13 cellular contexts compared by ENCODE assay signal in the genomic region with DNA sequence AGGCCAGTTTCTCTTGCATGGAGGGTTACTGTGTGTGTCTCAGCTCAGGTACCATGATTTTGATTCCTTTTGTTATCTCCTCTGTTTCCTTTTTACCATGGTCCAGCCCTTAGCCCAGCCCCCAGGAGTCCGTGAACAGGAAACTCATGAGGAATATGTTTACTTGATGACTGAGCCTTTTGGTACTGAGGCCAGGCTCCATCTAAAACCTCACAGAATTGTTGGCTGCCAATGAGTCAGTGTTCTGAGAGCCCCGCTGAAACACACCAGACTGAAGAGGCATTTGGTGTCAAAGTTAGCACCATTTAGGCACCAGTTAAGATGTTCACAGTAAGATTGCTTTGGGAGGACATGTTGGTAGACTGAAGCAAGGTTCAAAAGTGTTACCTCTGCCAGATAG.
DNase-seq lines count a peak whose midpoint lies in the region; FAIRE-seq and TF ChIP-seq lines count a peak whose summit lies in the region.
"Had no signal": no experiment of that assay in that cellular context is flagged by ENCODE, and none has a peak within 500 bp of the region (broad histone marks: within the 10 kb centered on the region; RNA-seq: fewer than 3 reads in every experiment).

No MANE protein-coding gene starts in this region.

- H3K79me2 ChIP-seq in endothelial cell of umbilical vein (ENCODE audit: control insufficient read depth, insufficient read depth, low read length) = no peaks in the 10 kb centered on the region
- no peaks in the 10 kb centered on the region for H3K79me2 ChIP-seq in osteoblast (ENCODE audit: insufficient read depth, low read length)
- no peaks in the 10 kb centered on the region for H3K79me2 ChIP-seq in PC-9 (ENCODE audit: low read depth)

- BruUV-seq in endothelial cell of umbilical vein (replicated peaks; lab: Mats Ljungman, UMichigan) = no TSS peak
- BruUV-seq in PC-9 (replicated peaks; lab: Mats Ljungman, UMichigan) = no TSS peak

- H3K27me3 ChIP-seq in BLaER1 treated with 17β-estradiol and CSF1 and Interleukin-3, amounts not matched to agents 10 nM and 100 nM = no peaks in the 10 kb centered on the region
- H3K27me3 ChIP-seq in endothelial cell of umbilical vein (ENCODE audit: control insufficient read depth in 2 of 2, insufficient read depth in 2 of 2, low read length in 2 of 2) (peaks cover 0 to 3% of the 10 kb centered on the region in 2 experiments), osteoblast (ENCODE audit: insufficient read depth, low read length) (no peaks in the 10 kb centered on the region), PC-9 (ENCODE audit: insufficient read depth, low read depth) (peaks cover 88% of the 10 kb centered on the region)
- H3K27me3 ChIP-seq: adrenal gland, spleen, vagina had no signal

- H4K20me1 ChIP-seq in BLaER1 treated with 17β-estradiol and CSF1 and Interleukin-3, amounts not matched to agents 10 nM and 100 nM = no peaks in the 10 kb centered on the region
- H4K20me1 ChIP-seq in endothelial cell of umbilical vein (replicated peaks; ENCODE audit: control insufficient read depth, extremely low read depth, insufficient read depth, low read length) (no peaks in the 10 kb centered on the region), osteoblast (ENCODE audit: insufficient read depth, low read length) (no peaks in the 10 kb centered on the region), PC-9 (ENCODE audit: insufficient read depth) (no peaks in the 10 kb centered on the region)

- dilution Hi-C loops in endothelial cell of umbilical vein (cut with MboI; ENCODE audit: extremely low pct_ligation_motif_present, low sequenced_read_pairs) = no loop called here

- TF ChIP-seq CTCF in endothelial cell of umbilical vein (IDR thresholded peaks at IDR 0.05; ENCODE audit: extremely low read depth in 1 of 2, insufficient read depth in 1 of 2, low read depth in 1 of 2, low read length in 2 of 2) (no peak), osteoblast (IDR thresholded peaks at IDR 0.05; ENCODE audit: extremely low read depth, low read depth, low read length) (no peak), PC-9 (conservative IDR thresholded peaks at IDR 0.05) (no peak)

- no peaks in the 10 kb centered on the region for H3K36me3 ChIP-seq in BLaER1 treated with 17β-estradiol and CSF1 and Interleukin-3, amounts not matched to agents 10 nM and 100 nM
- H3K36me3 ChIP-seq in endothelial cell of umbilical vein (ENCODE audit: control insufficient read depth in 2 of 2, extremely low read depth in 1 of 2, insufficient read depth in 2 of 2, low read length in 2 of 2) = no peaks in the 10 kb centered on the region
- H3K36me3 ChIP-seq in osteoblast (ENCODE audit: insufficient read depth, low read length) = no peaks in the 10 kb centered on the region
- H3K36me3 ChIP-seq in PC-9 (ENCODE audit: low read depth) = no peaks in the 10 kb centered on the region
- H3K36me3 ChIP-seq: adrenal gland, vagina had no signal

- H3K9me3 ChIP-seq in BLaER1 treated with 17β-estradiol and CSF1 and Interleukin-3, amounts not matched to agents 10 nM and 100 nM (replicated peaks in 1 of 11) = no peaks in the 10 kb centered on the region
- H3K9me3 ChIP-seq in endothelial cell of umbilical vein (replicated peaks; ENCODE audit: control insufficient read depth, insufficient read depth, low read length) (no peaks in the 10 kb centered on the region), osteoblast (ENCODE audit: low read depth, low read length) (no peaks in the 10 kb centered on the region), PC-9 (ENCODE audit: insufficient read depth, low read depth) (no peaks in the 10 kb centered on the region)
- H3K9me3 ChIP-seq: adrenal gland, spleen, vagina had no signal

- DNase-seq in NCI-H226 = peak; percentile 71
- peak; percentile 12 for DNase-seq in endothelial cell of umbilical vein (ENCODE audit: low read depth, low spot score)
- DNase-seq in osteoblast (ENCODE audit: insufficient read length, low spot score, missing footprints) = peak; percentile 88
- no peak for DNase-seq in PC-9
- DNase-seq in LoVo (ENCODE audit: low spot score) = no peak
- DNase-seq in stimulated activated CD4-positive, alpha-beta T cell treated with anti-CD3 and anti-CD28 coated beads, Interleukin-4, amount 100 ng/mL, for 1 hour = no peak
- no peak for DNase-seq in DMS 273 (lab: John Stamatoyannopoulos, UW; ENCODE audit: unreplicated experiment)
- DNase-seq: adrenal gland, naive B cell, NCI-H2171 treated with DMSO at 0.1 percent for 48 hours, spleen had no signal

- TF ChIP-seq POLR2A in endothelial cell of umbilical vein (IDR thresholded peaks at IDR 0.05; ENCODE audit: low read depth, low read length) = no peak

- no peaks in the 10 kb centered on the region for H3K9me2 ChIP-seq in PC-9 (ENCODE audit: insufficient read depth)

- intact Hi-C loops in endothelial cell of umbilical vein (cut with micrococcal nuclease) = no loop called here
- intact Hi-C loops in PC-9 (cut with micrococcal nuclease; ENCODE audit: unreplicated experiment) = no loop called here

- no peak overlapping the region for H3K9ac ChIP-seq in BLaER1 treated with 17β-estradiol and CSF1 and Interleukin-3, amounts not matched to agents 10 nM and 100 nM
- H3K9ac ChIP-seq in endothelial cell of umbilical vein (replicated peaks; ENCODE audit: extremely low read depth, insufficient read depth, low read length) = no peak overlapping the region

- FAIRE-seq in endothelial cell of umbilical vein (lab: Jason Lieb, UNC) = no peak

- no peak overlapping the region for H3K4me3 ChIP-seq in BLaER1 treated with 17β-estradiol and CSF1 and Interleukin-3, amounts not matched to agents 10 nM and 100 nM
- no peak overlapping the region for H3K4me3 ChIP-seq in endothelial cell of umbilical vein (replicated peaks in 1 of 3; ENCODE audit: insufficient read depth in 1 of 3, low read depth in 1 of 3, low read length in 3 of 3)
- H3K4me3 ChIP-seq in osteoblast (ENCODE audit: insufficient read depth, low read length) = no peak overlapping the region
- H3K4me3 ChIP-seq in PC-9 = no peak overlapping the region
- H3K4me3 ChIP-seq: adrenal gland, spleen, vagina had no signal

- POLR2A ChIA-PET in endothelial cell of umbilical vein (lab: Charles Lee) = no interaction called here
- POLR2A ChIA-PET in PC-9 (lab: Charles Lee; ENCODE audit: unreplicated experiment) = no interaction called here

- no peak overlapping the region for H2AFZ ChIP-seq in endothelial cell of umbilical vein (ENCODE audit: low read depth, low read length)
- H2AFZ ChIP-seq in osteoblast (ENCODE audit: low read length) = peak overlapping the region; percentile 58
- no peak overlapping the region for H2AFZ ChIP-seq in PC-9

- no peaks in the 10 kb centered on the region for H3F3A ChIP-seq in PC-9 (ENCODE audit: insufficient read depth, low read depth)

- H3K4me1 ChIP-seq in BLaER1 treated with 17β-estradiol and CSF1 and Interleukin-3, amounts not matched to agents 10 nM and 100 nM = peaks cover 9 to 28% (median 16%) of the 10 kb centered on the region in 10 experiments; a peak in 19 of 20 replicates
- H3K4me1 ChIP-seq in endothelial cell of umbilical vein (ENCODE audit: control insufficient read depth, extremely low read depth, insufficient read depth, low read length) (no peaks in the 10 kb centered on the region), osteoblast (ENCODE audit: insufficient read depth, low read length) (peaks cover 28% of the 10 kb centered on the region), PC-9 (replicated peaks; ENCODE audit: insufficient read depth) (no peaks in the 10 kb centered on the region)
- H3K4me1 ChIP-seq: adrenal gland, spleen, vagina had no signal

- CTCF ChIA-PET in endothelial cell of umbilical vein (lab: Charles Lee) (interaction anchor here (0.9 to 2.3 kb wide), 6 partner anchors 22 to 338 kb away, joined by 4 to 12 read pairs (median 8); no protein-coding TSS in a partner anchor), PC-9 (lab: Charles Lee) (no interaction called here)

- H3K4me2 ChIP-seq in BLaER1 treated with 17β-estradiol and CSF1 and Interleukin-3, amounts not matched to agents 10 nM and 100 nM = peak overlapping the region; percentile 20 to 63 (median 43); a peak in 20 of 22 replicates
- H3K4me2 ChIP-seq in endothelial cell of umbilical vein (ENCODE audit: insufficient read depth, low read length) (no peak overlapping the region), osteoblast (ENCODE audit: insufficient read depth, low read length) (peak overlapping the region; percentile 46), PC-9 (no peak overlapping the region)

- no peaks in the 10 kb centered on the region for H3K9me1 ChIP-seq in endothelial cell of umbilical vein (replicated peaks; ENCODE audit: control insufficient read depth, extremely low read depth, insufficient read depth, low read length)

- no peak overlapping the region for H3K27ac ChIP-seq in BLaER1 treated with 17β-estradiol and CSF1 and Interleukin-3, amounts not matched to agents 10 nM and 100 nM
- no peak overlapping the region for H3K27ac ChIP-seq in endothelial cell of umbilical vein (ENCODE audit: insufficient read depth, low read depth, low read length)
- peak overlapping the region; percentile 35 for H3K27ac ChIP-seq in osteoblast (ENCODE audit: low read depth, low read length)
- no peak overlapping the region for H3K27ac ChIP-seq in PC-9
- H3K27ac ChIP-seq: adrenal gland, spleen, vagina had no signal

TF ChIP-seq in endothelial cell of umbilical vein, 7 proteins besides CTCF, POLR2A, EP300 and RAD21:
- TF ChIP-seq JUN (IDR thresholded peaks at IDR 0.05; ENCODE audit: borderline replicate concordance, insufficient read depth, insufficient read length, low read depth) (no peak), MYC (IDR thresholded peaks at IDR 0.05; ENCODE audit: low read depth, low read length) (no peak), EZH2 (IDR thresholded peaks at IDR 0.05; ENCODE audit: borderline replicate concordance, low read depth, low read length, severe bottlenecking) (no peak), FOS (IDR thresholded peaks at IDR 0.05; ENCODE audit: borderline replicate concordance, insufficient read depth, low read length) (peak; percentile 46)

Comparison
In these comparisons a context has a peak if more than half of its experiments do, and no peak if none do; other contexts are left out.
1. H3K4me2 ChIP-seq: peak in BLaER1 treated with 17β-estradiol and CSF1 and Interleukin-3, amounts not matched to agents 10 nM and 100 nM (11 of 11) and osteoblast (single experiment); none in endothelial cell of umbilical vein (single experiment) and PC-9 (single experiment).
2. DNase-seq: peak in NCI-H226 (single experiment), endothelial cell of umbilical vein (single experiment) and osteoblast (single experiment); none in PC-9 (0 of 2), LoVo (single experiment), stimulated activated CD4-positive, alpha-beta T cell treated with anti-CD3 and anti-CD28 coated beads, Interleukin-4, amount 100 ng/mL, for 1 hour (single experiment) and DMS 273 (single experiment).